In the genomic region with DNA sequence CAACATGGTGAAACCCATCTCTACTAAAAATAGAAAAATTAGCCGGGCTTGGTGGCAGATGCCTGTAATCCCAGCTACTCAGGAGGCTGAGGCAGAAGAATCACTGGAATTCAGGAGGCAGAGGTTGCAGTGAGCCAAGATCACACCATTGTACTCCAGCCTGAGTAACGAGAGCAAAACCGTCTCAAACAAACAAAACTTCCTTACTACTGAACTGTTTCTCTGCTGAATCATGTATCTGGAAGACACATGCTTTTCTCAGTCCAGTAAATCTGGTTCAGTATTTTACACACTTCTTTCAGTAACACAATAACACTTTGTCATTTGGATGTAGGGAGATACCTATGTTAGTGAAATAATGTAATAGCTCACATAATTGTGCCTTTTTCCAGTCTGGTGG, we compare ENCODE assay signal across 16 cellular contexts.
DNase-seq lines count a peak whose midpoint lies in the region; ATAC-seq and TF ChIP-seq lines count a peak whose summit lies in the region.
"Had no signal": no experiment of that assay in that cellular context is flagged by ENCODE, and none has a peak within 500 bp of the region (broad histone marks: within the 10 kb centered on the region; RNA-seq: fewer than 3 reads in every experiment).

No MANE protein-coding gene starts in this region.

- H3K4me3 ChIP-seq in cardiac fibroblast (replicated peaks in 1 of 2; ENCODE audit: low read depth in 2 of 2, low read length in 2 of 2) (no peak overlapping the region), foreskin fibroblast (ENCODE audit: low read depth in 1 of 2, low read length in 2 of 2) (no peak overlapping the region)
- H3K4me3 ChIP-seq: MG63 had no signal

- no peaks in the 10 kb centered on the region for H3K27me3 Mint-ChIP-seq in stimulated activated naive CD8-positive, alpha-beta T cell treated with anti-CD3 and anti-CD28 coated beads, Interleukin-15, Interleukin-2, amounts not matched to agents 100 ng/mL and 50 ng/mL, for 24 hours
- H3K27me3 Mint-ChIP-seq: activated CD8-positive, alpha-beta T cell treated with anti-CD3 and anti-CD28 coated beads for 36 hours had no signal

- intact Hi-C loops in head of caudate nucleus (cut with DNase I): no loop called here

- no peak for ATAC-seq in stimulated activated naive CD8-positive, alpha-beta T cell treated with anti-CD3 and anti-CD28 coated beads, Interleukin-15, Interleukin-2, amounts not matched to agents 100 U/mL and 50 U/mL, for 24 hours
- no peak for ATAC-seq in GM21737 (IDR thresholded peaks at IDR 0.05; ENCODE audit: unreplicated experiment)
- ATAC-seq: CD8-positive, alpha-beta T cell had no signal

- peaks cover 30% of the 10 kb centered on the region for H3K36me3 Mint-ChIP-seq in stimulated activated naive CD8-positive, alpha-beta T cell treated with anti-CD3 and anti-CD28 coated beads, Interleukin-15, Interleukin-2, amounts not matched to agents 100 ng/mL and 50 ng/mL, for 24 hours (ENCODE audit: low read depth)

- TF ChIP-seq CTCF in cardiac fibroblast (IDR thresholded peaks at IDR 0.05; ENCODE audit: low read depth, low read length): no peak
- no peak for TF ChIP-seq CTCF in foreskin fibroblast (IDR thresholded peaks at IDR 0.05; ENCODE audit: low read depth, low read length)

- no peaks in the 10 kb centered on the region for H3K9me3 Mint-ChIP-seq in stimulated activated naive CD8-positive, alpha-beta T cell treated with anti-CD3 and anti-CD28 coated beads, Interleukin-15, Interleukin-2, amounts not matched to agents 100 ng/mL and 50 ng/mL, for 24 hours
- H3K9me3 Mint-ChIP-seq: activated CD8-positive, alpha-beta T cell treated with anti-CD3 and anti-CD28 coated beads for 36 hours; CD8-positive, alpha-beta T cell had no signal

- no peak overlapping the region for H3K4me3 Mint-ChIP-seq in stimulated activated naive CD8-positive, alpha-beta T cell treated with anti-CD3 and anti-CD28 coated beads, Interleukin-15, Interleukin-2, amounts not matched to agents 100 ng/mL and 50 ng/mL, for 24 hours
- H3K4me3 Mint-ChIP-seq: activated CD8-positive, alpha-beta T cell treated with anti-CD3 and anti-CD28 coated beads for 36 hours; CD8-positive, alpha-beta T cell had no signal

- no peak for DNase-seq in stimulated activated naive CD8-positive, alpha-beta T cell treated with anti-CD3 and anti-CD28 coated beads, Interleukin-15, Interleukin-2, amounts not matched to agents 100 U/mL and 50 U/mL, for 24 hours
- peak; percentile 32 to 88 for DNase-seq in cardiac fibroblast (ENCODE audit: low read depth in 2 of 2)
- peak; percentile 62 to 76 for DNase-seq in foreskin fibroblast
- no peak for DNase-seq in DMS 273 (lab: John Stamatoyannopoulos, UW; ENCODE audit: unreplicated experiment)
- no peak for DNase-seq in head of caudate nucleus
- DNase-seq in NCI-H1417 (lab: John Stamatoyannopoulos, UW): no peak
- DNase-seq: activated CD8-positive, alpha-beta T cell treated with anti-CD3 and anti-CD28 coated beads for 36 hours; CD8-positive, alpha-beta T cell; DND-41; kidney; MG63; midbrain; NCI-H1930; stimulated activated naive CD4-positive, alpha-beta T cell treated with Interleukin-2 at 50 U/mL for 16 hours had no signal

- peak overlapping the region; percentile 37 for H3K27ac Mint-ChIP-seq in stimulated activated naive CD8-positive, alpha-beta T cell treated with anti-CD3 and anti-CD28 coated beads, Interleukin-15, Interleukin-2, amounts not matched to agents 100 ng/mL and 50 ng/mL, for 24 hours
- H3K27ac Mint-ChIP-seq: CD8-positive, alpha-beta T cell had no signal

- H3K4me1 Mint-ChIP-seq in stimulated activated naive CD8-positive, alpha-beta T cell treated with anti-CD3 and anti-CD28 coated beads, Interleukin-15, Interleukin-2, amounts not matched to agents 100 ng/mL and 50 ng/mL, for 24 hours (ENCODE audit: low read depth): peaks cover 6% of the 10 kb centered on the region

Comparison
In these comparisons a context has a peak if more than half of its experiments do, and no peak if none do; other contexts are left out.
1. DNase-seq: peak in cardiac fibroblast (2 of 2) and foreskin fibroblast (2 of 2); none in stimulated activated naive CD8-positive, alpha-beta T cell treated with anti-CD3 and anti-CD28 coated beads, Interleukin-15, Interleukin-2, amounts not matched to agents 100 U/mL and 50 U/mL, for 24 hours (single experiment), DMS 273 (single experiment), head of caudate nucleus (0 of 42) and NCI-H1417 (0 of 3).